Comparison of ENCODE assay signal across 9 cellular contexts in genomic region chr6:80165143-80165542, GRCh38. TPM values are rescaled to one million over a fixed set of nuclear protein-coding genes. Genes with fewer than 3 reads are reported as not detected.
DNase-seq lines count a peak whose midpoint lies in the region; ATAC-seq and TF ChIP-seq lines count a peak whose summit lies in the region.
"Had no signal": no experiment of that assay in that cellular context is flagged by ENCODE, and none has a peak within 500 bp of the region (broad histone marks: within the 10 kb centered on the region; RNA-seq: fewer than 3 reads in every experiment).

No MANE protein-coding gene starts in this region.

- no peaks in the 10 kb centered on the region for H3K9me3 ChIP-seq in hepatocyte (ENCODE audit: low read depth)

- H3K4me1 ChIP-seq in hepatocyte (ENCODE audit: insufficient read depth) = no peaks in the 10 kb centered on the region

- peak; percentile 38 for DNase-seq in activated naive CD4-positive, alpha-beta T cell treated with Interleukin-2 at 50 U/mL for 16 hours
- DNase-seq in activated naive CD4-positive, alpha-beta T cell (lab: John Stamatoyannopoulos, UW) = no peak
- no peak for DNase-seq in WTC11 (ENCODE audit: low spot score)
- peak; percentile 13 for DNase-seq in stimulated activated CD4-positive, alpha-beta T cell treated with anti-CD3 and anti-CD28 coated beads, Interleukin-2, amount 100 ng/mL, for 48 hours
- DNase-seq in NCI-H1436 treated with DMSO at 0.1 percent for 48 hours (lab: John Stamatoyannopoulos, UW) = no peak
- no peak for DNase-seq in hepatocyte (ENCODE audit: low spot score)
- DNase-seq in lower leg skin (ENCODE audit: low spot score in 2 of 2) = no peak

- H3K4me3 Mint-ChIP-seq in WTC11 = no peak overlapping the region

- H3K27me3 Mint-ChIP-seq in WTC11 (ENCODE audit: low read depth) = no peaks in the 10 kb centered on the region

- no peaks in the 10 kb centered on the region for H3K9me2 ChIP-seq in hepatocyte (replicated peaks; ENCODE audit: insufficient read depth)

- H3K4me3 ChIP-seq in hepatocyte = no peak overlapping the region
- no peak overlapping the region for H3K4me3 ChIP-seq in lower leg skin (ENCODE audit: low read depth, poor library complexity, severe bottlenecking)

- no peak overlapping the region for H3K4me2 ChIP-seq in hepatocyte

- H3K9me3 Mint-ChIP-seq in WTC11 = no peaks in the 10 kb centered on the region

- no peaks in the 10 kb centered on the region for H3K36me3 ChIP-seq in hepatocyte (replicated peaks; ENCODE audit: insufficient read depth, low read depth)

- peak overlapping the region; percentile 75; the same call in 1 of the 2 replicates for H3K27ac Mint-ChIP-seq in WTC11

- no peaks in the 10 kb centered on the region for H3K79me2 ChIP-seq in hepatocyte

- POLR2A ChIA-PET in WTC11 (lab: Charles Lee) = no interaction called here

- H2AFZ ChIP-seq in hepatocyte = no peak overlapping the region

- 0 out of 2 replicates have a peak, but pooled peaks cover 2% of the 10 kb centered on the region for H3K36me3 Mint-ChIP-seq in WTC11

- no peaks in the 10 kb centered on the region for H3K4me1 Mint-ChIP-seq in WTC11

- intact Hi-C loops in lower leg skin (cut with DNase I; ENCODE audit: low total_unique reads) = no loop called here

- CTCF ChIA-PET in WTC11 (lab: Charles Lee) = no interaction called here

- WGBS in hepatocyte (ENCODE audit: low lambda C conversion rate, missing lambda C conversion rate) = 91% methylated on average over 3 of the region's 3 CpGs
- 61 to 65% methylated on average over 3 of the region's 3 CpGs for WGBS in lower leg skin, 2 donors

- no peak overlapping the region for H3K27ac ChIP-seq in hepatocyte
- H3K27ac ChIP-seq: C4-2B had no signal

- TF ChIP-seq POLR2A in lower leg skin (IDR thresholded peaks at IDR 0.05) = no peak

- no peaks in the 10 kb centered on the region for H4K20me1 ChIP-seq in hepatocyte (ENCODE audit: insufficient read depth, poor library complexity, severe bottlenecking)

- no peaks in the 10 kb centered on the region for H3K27me3 ChIP-seq in hepatocyte

- no peak for TF ChIP-seq CTCF in WTC11 (IDR thresholded peaks at IDR 0.05)
- no peak for TF ChIP-seq CTCF in hepatocyte (IDR thresholded peaks at IDR 0.05; ENCODE audit: poor library complexity)
- TF ChIP-seq CTCF in lower leg skin (IDR thresholded peaks at IDR 0.05) = no peak

- ATAC-seq in HG03095 (IDR thresholded peaks at IDR 0.05; ENCODE audit: unreplicated experiment) = peak; percentile 92
- no peak for ATAC-seq in WTC11

TF ChIP-seq in WTC11, 78 proteins besides CTCF, POLR2A, EP300 and RAD21:
- TF ChIP-seq ZNF512 (CRISPR knock-in tag; IDR thresholded peaks at IDR 0.05; ENCODE audit: borderline replicate concordance) = no peak
TF ChIP-seq in WTC11: peak in this region for 0.

RNA-seq across cellular contexts. Expression of gene BCKDHB, which starts 58.7 kb away (rescaled TPM):
- 24.3 to 30.0 TPM (median 27.5 TPM) in 3 replicates for total RNA-seq in WTC11 (2021)
- total RNA-seq in hepatocyte = 32.0 and 33.8 TPM in 2 replicates
- 27.4 and 28.7 TPM in 2 replicates for polyA plus RNA-seq in hepatocyte
- 10 to 100 TPM in 3 of 4 donors, 1 to 10 TPM in 1; 7.8 to 17.1 (median 11.1) TPM for total RNA-seq in lower leg skin

Comparison
In these comparisons a context has a peak if more than half of its experiments do, and no peak if none do; other contexts are left out.
1. DNase-seq: peak in activated naive CD4-positive, alpha-beta T cell treated with Interleukin-2 at 50 U/mL for 16 hours (single experiment) and stimulated activated CD4-positive, alpha-beta T cell treated with anti-CD3 and anti-CD28 coated beads, Interleukin-2, amount 100 ng/mL, for 48 hours (2 of 2); none in activated naive CD4-positive, alpha-beta T cell (0 of 4), WTC11 (single experiment), NCI-H1436 treated with DMSO at 0.1 percent for 48 hours (single experiment), hepatocyte (single experiment) and lower leg skin (0 of 2).